In the genomic region with DNA sequence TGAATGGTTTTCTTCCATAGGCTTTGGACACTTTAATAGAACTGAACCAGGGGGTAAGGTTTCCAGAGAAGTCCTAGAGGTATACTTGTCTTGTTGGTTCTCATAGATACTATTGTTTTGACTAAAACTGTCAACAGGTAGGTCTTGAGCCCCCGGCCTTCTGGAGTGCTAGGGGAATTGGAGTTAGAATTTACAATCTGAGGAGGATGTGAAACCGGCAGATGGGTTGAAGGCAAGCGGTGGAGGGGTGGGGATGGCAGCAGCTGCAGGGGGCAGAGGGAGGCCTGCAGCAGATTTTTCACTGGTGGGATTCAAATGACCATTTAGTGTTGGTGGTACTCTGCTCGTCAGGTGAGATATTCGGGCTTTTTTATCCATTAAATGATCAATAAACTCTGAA, we compare ENCODE assay signal across 21 cellular contexts.
"Had no signal": no experiment of that assay in that cellular context is flagged by ENCODE, and none has a peak within 500 bp of the region (broad histone marks: within the 10 kb centered on the region; RNA-seq: fewer than 3 reads in every experiment).

No MANE protein-coding gene starts in this region.

- ATAC-seq: activated CD8-positive, alpha-beta T cell treated with anti-CD3 and anti-CD28 coated beads, Interleukin-2, amount 10 ng/mL, durations not matched to agents 7 days and 5 days; natural killer cell treated with Interleukin-12 subunit alpha and Interleukin-12 subunit beta and Interleukin-15 and Interleukin-18, amount 100 ng/mL, for 72 hours had no signal

- H3K9me3 Mint-ChIP-seq: activated naive CD4-positive, alpha-beta T cell treated with anti-CD3 and anti-CD28 coated beads for 36 hours; activated naive CD8-positive, alpha-beta T cell treated with anti-CD3 and anti-CD28 coated beads, Interleukin-2, amount 10 ng/mL, durations not matched to agents 7 days and 5 days; activated T-helper 2 cell treated with anti-CD3 and anti-CD28 coated beads, Interferon-gamma antibody, Interleukin-2, Interleukin-4, amounts not matched to agents 10 μg/mL and 5 μg/mL and 100 μg/mL, durations not matched to agents 14 hours and 24 hours and 36 hours; mesothelial cell of epicardium; natural killer cell treated with Interleukin-12 subunit alpha and Interleukin-12 subunit beta and Interleukin-15 and Interleukin-18, amount 100 ng/mL, for 72 hours had no signal

- H3K36me3 Mint-ChIP-seq: activated naive CD8-positive, alpha-beta T cell treated with anti-CD3 and anti-CD28 coated beads, Interleukin-2, amount 10 ng/mL, durations not matched to agents 7 days and 5 days; mesothelial cell of epicardium; natural killer cell treated with Interleukin-12 subunit alpha and Interleukin-12 subunit beta and Interleukin-15 and Interleukin-18, amount 100 ng/mL, for 72 hours had no signal

- H3K27ac Mint-ChIP-seq: activated CD8-positive, alpha-beta T cell treated with anti-CD3 and anti-CD28 coated beads, Interleukin-2, amount 10 ng/mL, durations not matched to agents 7 days and 5 days; activated naive CD4-positive, alpha-beta T cell treated with anti-CD3 and anti-CD28 coated beads for 36 hours; activated naive CD8-positive, alpha-beta T cell treated with anti-CD3 and anti-CD28 coated beads, Interleukin-2, amount 10 ng/mL, durations not matched to agents 7 days and 5 days; activated T-helper 2 cell treated with anti-CD3 and anti-CD28 coated beads, Interferon-gamma antibody, Interleukin-2, Interleukin-4, amounts not matched to agents 10 μg/mL and 5 μg/mL and 100 μg/mL, durations not matched to agents 14 hours and 24 hours and 36 hours; mesothelial cell of epicardium; natural killer cell treated with Interleukin-12 subunit alpha and Interleukin-12 subunit beta and Interleukin-15 and Interleukin-18, amount 100 ng/mL, for 72 hours; progenitor cell of endocrine pancreas had no signal

- DNase-seq: activated CD4-positive, alpha-beta T cell treated with anti-CD3 and anti-CD28 coated beads for 1 hour; activated CD4-positive, alpha-beta T cell treated with anti-CD3 and anti-CD28 coated beads, Interleukin-2, amount 50 U/mL, for 1 hour; activated CD8-positive, alpha-beta T cell treated with anti-CD3 and anti-CD28 coated beads, Interleukin-2, amount 10 ng/mL, durations not matched to agents 7 days and 5 days; activated naive CD4-positive, alpha-beta T cell treated with anti-CD3 and anti-CD28 coated beads for 36 hours; activated naive CD8-positive, alpha-beta T cell treated with anti-CD3 and anti-CD28 coated beads, Interleukin-2, amount 10 ng/mL, durations not matched to agents 7 days and 5 days; activated T-cell treated with anti-CD3 and anti-CD28 coated beads, Interleukin-2, amount 50 U/mL, for 1 hour; amniotic stem cell; gastrocnemius medialis; hippocampal formation; kidney glomerular epithelial cell; left ventricle myocardium inferior; retina; sigmoid colon; stimulated activated CD4-positive, alpha-beta T cell treated with anti-CD3 and anti-CD28 coated beads, Interleukin-2, amount 100 ng/mL, for 48 hours; stimulated activated CD8-positive, alpha-beta memory T cell treated with anti-CD3 and anti-CD28 coated beads, Interleukin-4, amount 100 ng/mL, for 48 hours; stimulated activated naive CD4-positive, alpha-beta T cell treated with Interleukin-2 at 50 U/mL for 16 hours; WERI-Rb-1 had no signal

- H3K4me3 Mint-ChIP-seq: activated CD8-positive, alpha-beta T cell treated with anti-CD3 and anti-CD28 coated beads, Interleukin-2, amount 10 ng/mL, durations not matched to agents 7 days and 5 days; activated naive CD4-positive, alpha-beta T cell treated with anti-CD3 and anti-CD28 coated beads for 36 hours; activated naive CD8-positive, alpha-beta T cell treated with anti-CD3 and anti-CD28 coated beads, Interleukin-2, amount 10 ng/mL, durations not matched to agents 7 days and 5 days; natural killer cell treated with Interleukin-12 subunit alpha and Interleukin-12 subunit beta and Interleukin-15 and Interleukin-18, amount 100 ng/mL, for 72 hours had no signal
